Comparison of ENCODE assay signal across 3 cellular contexts in the genomic region with DNA sequence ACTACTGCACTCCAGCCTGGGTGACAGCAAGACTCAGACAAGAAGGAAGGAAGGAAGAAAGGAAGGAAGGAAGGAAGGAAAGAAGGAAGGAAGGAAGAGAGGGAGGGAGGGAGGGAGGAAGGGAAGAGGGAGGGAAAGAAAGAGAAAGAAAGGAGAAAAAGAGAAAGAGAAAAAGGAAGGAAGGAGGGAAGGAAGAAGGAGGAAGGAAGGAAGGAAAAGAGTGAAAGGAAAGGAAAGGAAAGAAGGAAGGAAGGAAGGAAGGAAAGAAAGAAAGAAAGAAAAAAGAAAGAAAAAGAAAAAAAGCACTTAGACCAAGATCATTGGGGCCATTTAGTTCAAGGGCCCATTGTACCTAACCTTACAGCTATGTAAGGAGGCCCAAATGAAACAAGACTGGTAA.
A peak's percentile ranks its signal among the peaks of the same experiment; 100 is the strongest.
TF ChIP-seq lines count a peak whose summit lies in the region.

No MANE protein-coding gene starts in this region.

TF ChIP-seq in HepG2, 621 proteins besides CTCF, POLR2A, EP300 and RAD21:
- TF ChIP-seq HNRNPK (IDR thresholded peaks at IDR 0.05; ENCODE audit: low read depth, low read length, poor library complexity, severe bottlenecking) (peak; percentile 28), ZNF10 (CRISPR knock-in tag; IDR thresholded peaks at IDR 0.05; ENCODE audit: borderline replicate concordance, low read depth) (no peak)

TF ChIP-seq in WTC11, 78 proteins besides CTCF, POLR2A, EP300 and RAD21:
- TF ChIP-seq, protein P1, sequence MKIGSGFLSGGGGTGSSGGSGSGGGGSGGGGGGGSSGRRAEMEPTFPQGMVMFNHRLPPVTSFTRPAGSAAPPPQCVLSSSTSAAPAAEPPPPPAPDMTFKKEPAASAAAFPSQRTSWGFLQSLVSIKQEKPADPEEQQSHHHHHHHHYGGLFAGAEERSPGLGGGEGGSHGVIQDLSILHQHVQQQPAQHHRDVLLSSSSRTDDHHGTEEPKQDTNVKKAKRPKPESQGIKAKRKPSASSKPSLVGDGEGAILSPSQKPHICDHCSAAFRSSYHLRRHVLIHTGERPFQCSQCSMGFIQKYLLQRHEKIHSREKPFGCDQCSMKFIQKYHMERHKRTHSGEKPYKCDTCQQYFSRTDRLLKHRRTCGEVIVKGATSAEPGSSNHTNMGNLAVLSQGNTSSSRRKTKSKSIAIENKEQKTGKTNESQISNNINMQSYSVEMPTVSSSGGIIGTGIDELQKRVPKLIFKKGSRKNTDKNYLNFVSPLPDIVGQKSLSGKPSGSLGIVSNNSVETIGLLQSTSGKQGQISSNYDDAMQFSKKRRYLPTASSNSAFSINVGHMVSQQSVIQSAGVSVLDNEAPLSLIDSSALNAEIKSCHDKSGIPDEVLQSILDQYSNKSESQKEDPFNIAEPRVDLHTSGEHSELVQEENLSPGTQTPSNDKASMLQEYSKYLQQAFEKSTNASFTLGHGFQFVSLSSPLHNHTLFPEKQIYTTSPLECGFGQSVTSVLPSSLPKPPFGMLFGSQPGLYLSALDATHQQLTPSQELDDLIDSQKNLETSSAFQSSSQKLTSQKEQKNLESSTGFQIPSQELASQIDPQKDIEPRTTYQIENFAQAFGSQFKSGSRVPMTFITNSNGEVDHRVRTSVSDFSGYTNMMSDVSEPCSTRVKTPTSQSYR (CRISPR knock-in tag; IDR thresholded peaks at IDR 0.05): no peak
- TF ChIP-seq, protein P2, sequence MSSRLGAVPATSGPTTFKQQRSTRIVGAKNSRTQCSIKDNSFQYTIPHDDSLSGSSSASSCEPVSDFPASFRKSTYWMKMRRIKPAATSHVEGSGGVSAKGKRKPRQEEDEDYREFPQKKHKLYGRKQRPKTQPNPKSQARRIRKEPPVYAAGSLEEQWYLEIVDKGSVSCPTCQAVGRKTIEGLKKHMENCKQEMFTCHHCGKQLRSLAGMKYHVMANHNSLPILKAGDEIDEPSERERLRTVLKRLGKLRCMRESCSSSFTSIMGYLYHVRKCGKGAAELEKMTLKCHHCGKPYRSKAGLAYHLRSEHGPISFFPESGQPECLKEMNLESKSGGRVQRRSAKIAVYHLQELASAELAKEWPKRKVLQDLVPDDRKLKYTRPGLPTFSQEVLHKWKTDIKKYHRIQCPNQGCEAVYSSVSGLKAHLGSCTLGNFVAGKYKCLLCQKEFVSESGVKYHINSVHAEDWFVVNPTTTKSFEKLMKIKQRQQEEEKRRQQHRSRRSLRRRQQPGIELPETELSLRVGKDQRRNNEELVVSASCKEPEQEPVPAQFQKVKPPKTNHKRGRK (CRISPR knock-in tag; IDR thresholded peaks at IDR 0.05; ENCODE audit: borderline replicate concordance): 0 out of 2 replicates have a peak, but pooled peaks have one; percentile 14

TF ChIP-seq in SK-N-SH, 30 proteins besides CTCF, POLR2A, EP300 and RAD21:
- TF ChIP-seq MEF2A (IDR thresholded peaks at IDR 0.05; ENCODE audit: borderline replicate concordance, low read depth): no peak
- no peak for TF ChIP-seq POLR2AphosphoS5 (IDR thresholded peaks at IDR 0.05; ENCODE audit: low read depth, low read length)
- no peak for TF ChIP-seq CHD2 (IDR thresholded peaks at IDR 0.05; ENCODE audit: low read length, partially characterized antibody)
- TF ChIP-seq FOXM1 (IDR thresholded peaks at IDR 0.05; ENCODE audit: low read depth): no peak
- no peak for TF ChIP-seq YY1 (IDR thresholded peaks at IDR 0.05; ENCODE audit: low read depth)
